In genomic region chr7:135206887-135207738, GRCh38 we compare ENCODE assay signal across 9 cellular contexts. TPM values are rescaled to one million over a fixed set of nuclear protein-coding genes. Genes with fewer than 3 reads are reported as not detected.
A peak's percentile ranks its signal among the peaks of the same experiment; 100 is the strongest.
DNase-seq lines count a peak whose midpoint lies in the region; ATAC-seq and TF ChIP-seq lines count a peak whose summit lies in the region.
"Had no signal": no experiment of that assay in that cellular context is flagged by ENCODE, and none has a peak within 500 bp of the region (broad histone marks: within the 10 kb centered on the region; RNA-seq: fewer than 3 reads in every experiment).

No MANE protein-coding gene starts in this region.

- peak; percentile 27 for ATAC-seq in GM18907 (IDR thresholded peaks at IDR 0.05; ENCODE audit: unreplicated experiment)
- peak; percentile 34 for ATAC-seq in HG02938 (IDR thresholded peaks at IDR 0.05; ENCODE audit: unreplicated experiment)
- peak; percentile 3 for ATAC-seq in activated B cell treated with CpG ODN at 0.5 μM for 24 hours (ENCODE audit: low read depth)

- in situ Hi-C loops in ACHN (cut with HindIII; ENCODE audit: low pct_ligation_motif_present, low pct_unique_long_range_greater_than_20kb, low sequenced_read_pairs), result no loop called here

- H3K27ac Mint-ChIP-seq in activated B cell treated with CpG ODN at 0.5 μM for 24 hours, result peak overlapping the region; percentile 80

- peak; percentile 43 for DNase-seq in ACHN
- no peak for DNase-seq in activated B cell treated with CpG ODN at 0.5 μM for 24 hours
- no peak for DNase-seq in NCI-H187 treated with DMSO at 0.1 percent for 48 hours (lab: John Stamatoyannopoulos, UW)
- DNase-seq in SKM-1 (lab: John Stamatoyannopoulos, UW; ENCODE audit: unreplicated experiment), result no peak
- DNase-seq in T1000 (lab: John Stamatoyannopoulos, UW), result no peak
- DNase-seq in stimulated activated CD8-positive, alpha-beta memory T cell treated with anti-CD3 and anti-CD28 coated beads, Interleukin-4, amount 100 ng/mL, for 48 hours, result no peak

- peaks cover 50% of the 10 kb centered on the region for H3K4me1 Mint-ChIP-seq in activated B cell treated with CpG ODN at 0.5 μM for 24 hours

- no peaks in the 10 kb centered on the region for H3K27me3 Mint-ChIP-seq in activated B cell treated with CpG ODN at 0.5 μM for 24 hours

- intact Hi-C loops in activated B cell treated with CpG ODN at 0.5 μM for 24 hours (cut with micrococcal nuclease), result loop anchor here (1.0 kb wide), 2 partner anchors 20 to 37 kb away; partner anchors contain the start of gene CYREN

- peaks cover 57% of the 10 kb centered on the region for H3K36me3 Mint-ChIP-seq in activated B cell treated with CpG ODN at 0.5 μM for 24 hours (ENCODE audit: low read depth)

- H3K4me3 Mint-ChIP-seq in activated B cell treated with CpG ODN at 0.5 μM for 24 hours, result peak overlapping the region; percentile 76

- no peaks in the 10 kb centered on the region for H3K9me3 Mint-ChIP-seq in activated B cell treated with CpG ODN at 0.5 μM for 24 hours

- CTCF ChIA-PET in activated B cell treated with CpG ODN at 0.5 μM for 24 hours (lab: Charles Lee), result interaction anchor here (0.8 to 1.0 kb wide), 2 partner anchors 38 to 67 kb away, joined by 3 read pairs; no protein-coding TSS in a partner anchor

- no peak for TF ChIP-seq CTCF in activated B cell treated with CpG ODN at 0.5 μM for 24 hours (IDR thresholded peaks at IDR 0.05)

- POLR2A ChIA-PET in activated B cell treated with CpG ODN at 0.5 μM for 24 hours (lab: Charles Lee), result interaction anchor here (0.6 to 6.2 kb wide), 4 partner anchors 20 to 418 kb away, joined by 3 to 62 read pairs (median 6); partner anchors contain the start of gene CYREN

RNA-seq across cellular contexts. Expression of gene WDR91, which starts 4.2 kb away (rescaled TPM):
- total RNA-seq in activated B cell treated with CpG ODN at 0.5 μM for 24 hours, result 59.5 and 60.1 TPM in 2 replicates

RNA-seq across cellular contexts. Expression of gene STRA8, which starts 26.5 kb away (rescaled TPM):
- not detected in 2 replicates for total RNA-seq in activated B cell treated with CpG ODN at 0.5 μM for 24 hours
- total RNA-seq: kidney epithelial cell had no signal

RNA-seq across cellular contexts. Expression of gene CYREN, which starts 36.6 kb away (rescaled TPM):
- total RNA-seq in activated B cell treated with CpG ODN at 0.5 μM for 24 hours, result 78.2 and 79.3 TPM in 2 replicates

RNA-seq across cellular contexts. Expression of gene TMEM140, which starts 59.2 kb away (rescaled TPM):
- total RNA-seq in activated B cell treated with CpG ODN at 0.5 μM for 24 hours, result 18.6 and 20.9 TPM in 2 replicates
